ENCODE assay signal across 15 cellular contexts in the genomic region with DNA sequence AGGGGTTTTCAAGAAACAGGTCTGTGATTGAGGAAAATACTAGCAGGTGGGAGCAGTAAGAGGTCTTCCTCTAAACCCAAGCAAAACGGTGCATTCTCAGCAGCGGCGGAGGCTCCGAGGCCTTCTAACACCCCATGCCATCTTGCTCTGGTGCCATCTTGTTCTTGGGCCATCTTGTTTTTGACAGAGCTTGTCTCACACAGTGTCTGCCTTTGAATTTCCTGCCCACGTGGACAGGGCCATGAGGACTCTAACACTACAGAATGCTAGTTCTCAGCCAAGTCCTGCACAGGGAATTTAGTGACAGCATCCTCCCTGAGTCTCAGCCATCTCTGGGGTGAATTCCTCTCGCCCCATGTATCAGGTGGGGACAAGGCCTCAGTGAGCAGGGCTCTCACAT.
"Had no signal": no experiment of that assay in that cellular context is flagged by ENCODE, and none has a peak within 500 bp of the region (broad histone marks: within the 10 kb centered on the region; RNA-seq: fewer than 3 reads in every experiment).

No MANE protein-coding gene starts in this region.

- H3K27ac ChIP-seq: epithelial cell of prostate, hepatocyte, neutrophil had no signal

- H3K36me3 Mint-ChIP-seq: naive B cell had no signal

- ATAC-seq: gastroesophageal sphincter, sciatic nerve had no signal

- H3K27ac Mint-ChIP-seq: activated CD4-positive, alpha-beta T cell treated with anti-CD3 and anti-CD28 coated beads, Interleukin-2, amount 10 ng/mL, durations not matched to agents 24 days and 14 days; naive B cell had no signal

- H3K36me3 ChIP-seq: gastroesophageal sphincter, neutrophil had no signal

- DNase-seq: activated CD4-positive, alpha-beta T cell treated with anti-CD3 and anti-CD28 coated beads, Interleukin-2, amount 10 ng/mL, durations not matched to agents 24 days and 14 days; activated naive CD4-positive, alpha-beta T cell treated with Interleukin-2 at 50 U/mL for 16 hours; cortex of kidney; effector memory CD4-positive, alpha-beta T cell; kidney glomerular epithelial cell; naive B cell; stimulated activated CD4-positive, alpha-beta T cell treated with anti-CD3 and anti-CD28 coated beads, Interleukin-12 subunit alpha, Interleukin-12 subunit beta, amount 100 ng/mL, for 4 hours; stimulated activated naive CD4-positive, alpha-beta T cell; T-helper 9 cell had no signal

- H3K27me3 ChIP-seq: gastroesophageal sphincter, hepatocyte had no signal

- H3K4me3 Mint-ChIP-seq: activated CD4-positive, alpha-beta T cell treated with anti-CD3 and anti-CD28 coated beads, Interleukin-2, amount 10 ng/mL, durations not matched to agents 24 days and 14 days; central memory CD8-positive, alpha-beta T cell; naive B cell had no signal

- H3K9me3 ChIP-seq: gastroesophageal sphincter, neutrophil had no signal

- H3K4me3 ChIP-seq: gastroesophageal sphincter, hepatocyte had no signal

- H3K9me3 Mint-ChIP-seq: activated CD4-positive, alpha-beta T cell treated with anti-CD3 and anti-CD28 coated beads, Interleukin-2, amount 10 ng/mL, durations not matched to agents 24 days and 14 days; central memory CD8-positive, alpha-beta T cell; naive B cell had no signal
